19 cellular contexts compared by ENCODE assay signal in genomic region chr12:128820253-128820652, GRCh38. TPM values are rescaled to one million over a fixed set of nuclear protein-coding genes. Genes with fewer than 3 reads are reported as not detected.
DNase-seq lines count a peak whose midpoint lies in the region; ATAC-seq and TF ChIP-seq lines count a peak whose summit lies in the region.
"Had no signal": no experiment of that assay in that cellular context is flagged by ENCODE, and none has a peak within 500 bp of the region (broad histone marks: within the 10 kb centered on the region; RNA-seq: fewer than 3 reads in every experiment).

No MANE protein-coding gene starts in this region.

- peak overlapping the region; percentile 66 for H3K9ac ChIP-seq in OCI-LY3 (ENCODE audit: low read length)

- H4K20me1 ChIP-seq in OCI-LY3 (ENCODE audit: insufficient read depth, low read length) = peaks cover 52% of the 10 kb centered on the region
- H4K20me1 ChIP-seq in hepatocyte (ENCODE audit: insufficient read depth, poor library complexity, severe bottlenecking) = peaks cover 67% of the 10 kb centered on the region

- H3K4me2 ChIP-seq in OCI-LY3 (ENCODE audit: low read length) = peak overlapping the region; percentile 85
- H3K4me2 ChIP-seq in hepatocyte = no peak overlapping the region

- WGBS in hepatocyte (ENCODE audit: low lambda C conversion rate, missing lambda C conversion rate) = 95% methylated on average over 6 of the region's 6 CpGs

- TF ChIP-seq CTCF in GM12864 (IDR thresholded peaks at IDR 0.05; ENCODE audit: low read depth, low read length, missing control alignments) = no peak
- TF ChIP-seq CTCF in OCI-LY3 (IDR thresholded peaks at IDR 0.05; ENCODE audit: low read depth, low read length) = no peak
- TF ChIP-seq CTCF in hepatocyte (IDR thresholded peaks at IDR 0.05; ENCODE audit: poor library complexity) = no peak
- TF ChIP-seq CTCF in gastrocnemius medialis (IDR thresholded peaks at IDR 0.05 in 4 of 5, conservative IDR thresholded peaks at IDR 0.05 in 1 of 5) = no peak
- TF ChIP-seq CTCF in chondrocyte (IDR thresholded peaks at IDR 0.05) = no peak
- TF ChIP-seq CTCF in foreskin keratinocyte (conservative IDR thresholded peaks at IDR 0.05) = no peak

- no peaks in the 10 kb centered on the region for H3K27me3 Mint-ChIP-seq in chondrocyte (ENCODE audit: low read depth)
- H3K27me3 Mint-ChIP-seq: activated naive CD8-positive, alpha-beta T cell had no signal

- H3K4me3 ChIP-seq in GM12864 (ENCODE audit: low read depth, low read length) (peak overlapping the region; percentile 94), OCI-LY3 (ENCODE audit: low read length) (peak overlapping the region; percentile 97), hepatocyte (no peak overlapping the region), gastrocnemius medialis (peak overlapping the region in 2 of 4 donors; percentile 5 to 10)
- H3K4me3 ChIP-seq: lung, tibial artery had no signal

- TF ChIP-seq POLR2A in gastrocnemius medialis (IDR thresholded peaks at IDR 0.05) = no peak

- H3K27me3 ChIP-seq in OCI-LY3 (ENCODE audit: low read depth, low read length) (no peaks in the 10 kb centered on the region), hepatocyte (no peaks in the 10 kb centered on the region), gastrocnemius medialis (no peaks in the 10 kb centered on the region), foreskin keratinocyte (no peaks in the 10 kb centered on the region)
- H3K27me3 ChIP-seq: brain microvascular endothelial cell, tibial artery had no signal

- peaks cover 6% of the 10 kb centered on the region for H3K36me3 Mint-ChIP-seq in chondrocyte (ENCODE audit: low read depth)

- H3K4me1 Mint-ChIP-seq in chondrocyte (ENCODE audit: low read depth) = peaks cover 71% of the 10 kb centered on the region

- H3K9me3 ChIP-seq in OCI-LY3 (ENCODE audit: insufficient read depth, low read length) (no peaks in the 10 kb centered on the region), hepatocyte (ENCODE audit: low read depth) (no peaks in the 10 kb centered on the region), gastrocnemius medialis (no peaks in the 10 kb centered on the region)
- H3K9me3 ChIP-seq: tibial artery had no signal

- no peak overlapping the region for H3K27ac Mint-ChIP-seq in chondrocyte (ENCODE audit: unreplicated experiment)

- no peaks in the 10 kb centered on the region for H3K9me2 ChIP-seq in hepatocyte (replicated peaks; ENCODE audit: insufficient read depth)

- peaks cover 70% of the 10 kb centered on the region for H3K4me1 ChIP-seq in OCI-LY3 (ENCODE audit: low read length)
- H3K4me1 ChIP-seq in hepatocyte (ENCODE audit: insufficient read depth) = peaks cover 33% of the 10 kb centered on the region
- H3K4me1 ChIP-seq in gastrocnemius medialis = peaks cover 81 to 84% of the 10 kb centered on the region in 2 donors
- peaks cover 19% of the 10 kb centered on the region for H3K4me1 ChIP-seq in foreskin keratinocyte

- intact Hi-C loops in gastrocnemius medialis (cut with DNase I; ENCODE audit: low total_unique reads) = loop anchor here (5.0 kb wide), 1 partner anchor 33 kb away; no protein-coding TSS in a partner anchor

- H3K36me3 ChIP-seq in OCI-LY3 (replicated peaks; ENCODE audit: low read depth, low read length) (peaks cover 23% of the 10 kb centered on the region), hepatocyte (replicated peaks; ENCODE audit: insufficient read depth, low read depth) (no peaks in the 10 kb centered on the region), gastrocnemius medialis (no peaks in the 10 kb centered on the region)

- ATAC-seq in gastrocnemius medialis = no peak
- ATAC-seq in HG03460 (IDR thresholded peaks at IDR 0.05; ENCODE audit: unreplicated experiment) = no peak
- no peak for ATAC-seq in foreskin keratinocyte
- ATAC-seq: activated T-cell treated with anti-CD3 and anti-CD28 coated beads, Interleukin-2, amount 50 U/mL, for 4 hours had no signal

- peaks cover 95% of the 10 kb centered on the region for H3K79me2 ChIP-seq in OCI-LY3 (ENCODE audit: low read length)
- peaks cover 81% of the 10 kb centered on the region for H3K79me2 ChIP-seq in hepatocyte

- peak overlapping the region; percentile 96 for H3K27ac ChIP-seq in OCI-LY3 (ENCODE audit: low read length)
- H3K27ac ChIP-seq in hepatocyte = peak overlapping the region; percentile 20
- peak overlapping the region; percentile 86 to 98 (median 96) for H3K27ac ChIP-seq in gastrocnemius medialis
- H3K27ac ChIP-seq in foreskin keratinocyte = no peak overlapping the region
- H3K27ac ChIP-seq: brain microvascular endothelial cell, tibial artery had no signal

- DNase-seq in GM12864 (ENCODE audit: low read depth) = no peak
- DNase-seq in hepatocyte (ENCODE audit: low spot score) = no peak
- DNase-seq in gastrocnemius medialis = no peak
- DNase-seq in chondrocyte (ENCODE audit: low spot score) = no peak
- no peak for DNase-seq in kidney glomerular epithelial cell (lab: John Stamatoyannopoulos, UW)
- DNase-seq in foreskin keratinocyte = no peak
- DNase-seq: activated CD4-positive, alpha-beta T cell treated with anti-CD3 and anti-CD28 coated beads, Interleukin-2, amount 50 U/mL, for 4 hours; activated T-cell treated with anti-CD3 and anti-CD28 coated beads, Interleukin-2, amount 50 U/mL, for 4 hours; brain microvascular endothelial cell; effector CD8-positive, alpha-beta T cell; IMR-90; NCI-H1092 treated with DMSO at 0.1 percent for 48 hours; NCI-H748 treated with DMSO at 0.1 percent for 48 hours had no signal

- H3K9me3 Mint-ChIP-seq in chondrocyte (ENCODE audit: low read depth) = no peaks in the 10 kb centered on the region
- H3K9me3 Mint-ChIP-seq: activated T-cell treated with anti-CD3 and anti-CD28 coated beads, Interleukin-2, amount 50 U/mL, for 4 hours; nephron had no signal

- H2AFZ ChIP-seq in OCI-LY3 (ENCODE audit: low read depth, low read length) (no peak overlapping the region), hepatocyte (no peak overlapping the region)

- in situ Hi-C loops in gastrocnemius medialis (cut with MboI; ENCODE audit: low sequenced_read_pairs in 4 of 4) = no loop called here

- H3K4me3 Mint-ChIP-seq in chondrocyte (ENCODE audit: unreplicated experiment) = no peak overlapping the region

RNA-seq across cellular contexts. Expression of gene SLC15A4, which starts 3.5 kb away (rescaled TPM):
- 34.6 and 48.5 TPM in 2 replicates for total RNA-seq in hepatocyte
- polyA plus RNA-seq in hepatocyte = 29.9 and 33.6 TPM in 2 replicates
- total RNA-seq in gastrocnemius medialis = 100 to 1,000 TPM in 1 of 4 donors, 10 to 100 TPM in 3; 59.8 to 122 (median 79.1) TPM
- 31.7 to 35.0 TPM (median 34.0 TPM) in 3 replicates for total RNA-seq in chondrocyte
- 25.9 and 29.0 TPM in 2 replicates for total RNA-seq in foreskin keratinocyte
- polyA plus RNA-seq in foreskin keratinocyte = 15.1 and 15.3 TPM in 2 replicates

RNA-seq across cellular contexts. Expression of gene GLT1D1, which starts 33.0 kb away (rescaled TPM):
- total RNA-seq in hepatocyte (0.92 and 1.8 TPM in 2 replicates), gastrocnemius medialis (1 to 10 TPM; 1.0 to 4.9 (median 3.0) TPM), chondrocyte (0.22 to 0.44 TPM (median 0.27 TPM) in 3 replicates), foreskin keratinocyte (not detected in 2 replicates)
- polyA plus RNA-seq in hepatocyte (1.1 and 1.9 TPM in 2 replicates), foreskin keratinocyte (not detected in 2 replicates)
- total RNA-seq: IMR-90 had no signal
- polyA plus RNA-seq: IMR-90 had no signal
